Comparison of ENCODE assay signal across 23 cellular contexts in the genomic region with DNA sequence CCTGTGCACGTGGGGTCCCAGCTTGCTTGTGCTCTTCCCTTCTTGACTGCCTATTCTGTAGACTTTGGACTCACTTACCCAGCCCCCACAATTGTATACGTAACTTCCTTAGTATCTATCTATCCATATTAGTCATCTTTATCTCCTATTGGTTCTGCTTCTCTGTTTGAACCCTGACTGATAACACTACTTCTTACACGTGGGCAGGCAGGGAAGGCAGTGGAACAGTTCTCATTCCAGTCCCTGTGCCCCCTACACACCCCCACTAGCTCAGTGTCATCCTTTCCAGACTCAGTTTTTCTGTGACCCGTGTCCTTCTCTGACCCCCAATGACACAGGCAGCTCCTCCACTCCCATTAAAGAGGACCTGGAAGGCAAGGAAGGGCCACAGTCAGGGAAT.
DNase-seq lines count a peak whose midpoint lies in the region; ATAC-seq and TF ChIP-seq lines count a peak whose summit lies in the region.
"Had no signal": no experiment of that assay in that cellular context is flagged by ENCODE, and none has a peak within 500 bp of the region (broad histone marks: within the 10 kb centered on the region; RNA-seq: fewer than 3 reads in every experiment).

No MANE protein-coding gene starts in this region.

- H3K9me2 ChIP-seq in GM23338 (ENCODE audit: insufficient read depth), result peaks cover 5% of the 10 kb centered on the region; the same call in 1 of the 2 replicates

- no peak overlapping the region for H3K27ac Mint-ChIP-seq in activated T-helper 17 cell treated with anti-CD3 and anti-CD28 coated beads, Interleukin-2, amount 50 U/mL, for 72 hours
- no peak overlapping the region for H3K27ac Mint-ChIP-seq in stimulated activated memory B cell treated with anti-CD40 and anti-IgM and Interleukin-4, amounts not matched to agents 10 μg/mL and 1 μg/mL and 100 μg/mL, for 72 hours
- no peak overlapping the region for H3K27ac Mint-ChIP-seq in GM23338
- H3K27ac Mint-ChIP-seq: activated B cell treated with CpG ODN at 0.5 μM for 24 hours, brain had no signal

- H2AFZ ChIP-seq in GM23338, result no peak overlapping the region
- H2AFZ ChIP-seq: parathyroid adenoma had no signal

- H4K20me1 ChIP-seq in GM23338 (replicated peaks; ENCODE audit: insufficient read depth), result no peaks in the 10 kb centered on the region
- H4K20me1 ChIP-seq: BLaER1 treated with 17β-estradiol and CSF1 and Interleukin-3, amounts not matched to agents 10 nM and 100 nM had no signal

- H3K4me3 Mint-ChIP-seq in activated T-helper 17 cell treated with anti-CD3 and anti-CD28 coated beads, Interleukin-2, amount 50 U/mL, for 72 hours, result no peak overlapping the region
- H3K4me3 Mint-ChIP-seq in stimulated activated memory B cell treated with anti-CD40 and anti-IgM and Interleukin-4, amounts not matched to agents 10 μg/mL and 1 μg/mL and 100 μg/mL, for 72 hours, result no peak overlapping the region
- H3K4me3 Mint-ChIP-seq in GM23338, result no peak overlapping the region
- H3K4me3 Mint-ChIP-seq: activated B cell treated with CpG ODN at 0.5 μM for 24 hours, brain, neural crest cell had no signal

- H3K4me3 ChIP-seq in NB4 (ENCODE audit: low read depth, low read length) (no peak overlapping the region), GM23338 (no peak overlapping the region)
- H3K4me3 ChIP-seq: BLaER1 treated with 17β-estradiol and CSF1 and Interleukin-3, amounts not matched to agents 10 nM and 100 nM; lung had no signal

- no peak overlapping the region for H3K4me2 ChIP-seq in GM23338
- H3K4me2 ChIP-seq: BLaER1 treated with 17β-estradiol and CSF1 and Interleukin-3, amounts not matched to agents 10 nM and 100 nM had no signal

- DNase-seq in activated T-cell treated with anti-CD3 and anti-CD28 coated beads for 48 hours (ENCODE audit: low read depth) (peak; percentile 4), NB4 (ENCODE audit: low read depth) (peak; percentile 4), NCI-H524 treated with DMSO at 0.1 percent for 48 hours (lab: John Stamatoyannopoulos, UW) (no peak), GM23338 (ENCODE audit: low spot score) (no peak)
- no peak for DNase-seq in activated T-cell treated with anti-CD3 and anti-CD28 coated beads, Interleukin-2, amount 50 U/mL, for 1 hour
- DNase-seq: activated B cell treated with CpG ODN at 0.5 μM for 24 hours; activated effector memory CD4-positive, alpha-beta T cell treated with anti-CD3 and anti-CD28 coated beads, Interleukin-2, amount 50 U/mL, for 16 hours; H7; head of caudate nucleus; kidney glomerular epithelial cell; NCI-H1092 treated with DMSO at 0.1 percent for 48 hours; NCI-H1930; NCI-H69; right cardiac atrium; stimulated activated CD4-positive, alpha-beta T cell treated with anti-CD3 and anti-CD28 coated beads, Interleukin-12 subunit alpha, Interleukin-12 subunit beta, amount 100 ng/mL, for 4 hours had no signal

- H3K9me3 Mint-ChIP-seq in activated T-helper 17 cell treated with anti-CD3 and anti-CD28 coated beads, Interleukin-2, amount 50 U/mL, for 72 hours, result peaks cover 8% of the 10 kb centered on the region
- H3K9me3 Mint-ChIP-seq in stimulated activated memory B cell treated with anti-CD40 and anti-IgM and Interleukin-4, amounts not matched to agents 10 μg/mL and 1 μg/mL and 100 μg/mL, for 72 hours, result peaks cover 12% of the 10 kb centered on the region
- H3K9me3 Mint-ChIP-seq in GM23338, result peaks cover 20% of the 10 kb centered on the region

- TF ChIP-seq CTCF in NB4 (IDR thresholded peaks at IDR 0.05; ENCODE audit: low read depth, low read length) (no peak), GM23338 (conservative IDR thresholded peaks at IDR 0.05; ENCODE audit: low read depth in 2 of 2) (no peak)

- no peaks in the 10 kb centered on the region for H3K27me3 Mint-ChIP-seq in activated T-helper 17 cell treated with anti-CD3 and anti-CD28 coated beads, Interleukin-2, amount 50 U/mL, for 72 hours
- no peaks in the 10 kb centered on the region for H3K27me3 Mint-ChIP-seq in stimulated activated memory B cell treated with anti-CD40 and anti-IgM and Interleukin-4, amounts not matched to agents 10 μg/mL and 1 μg/mL and 100 μg/mL, for 72 hours
- no peaks in the 10 kb centered on the region for H3K27me3 Mint-ChIP-seq in GM23338 (ENCODE audit: insufficient read depth, low read depth, poor library complexity)
- H3K27me3 Mint-ChIP-seq: activated B cell treated with CpG ODN at 0.5 μM for 24 hours, brain had no signal

- peaks cover 12% of the 10 kb centered on the region for H3K36me3 Mint-ChIP-seq in activated T-helper 17 cell treated with anti-CD3 and anti-CD28 coated beads, Interleukin-2, amount 50 U/mL, for 72 hours (ENCODE audit: low read depth)
- H3K36me3 Mint-ChIP-seq in stimulated activated memory B cell treated with anti-CD40 and anti-IgM and Interleukin-4, amounts not matched to agents 10 μg/mL and 1 μg/mL and 100 μg/mL, for 72 hours, result peaks cover 24% of the 10 kb centered on the region
- peaks cover 17% of the 10 kb centered on the region for H3K36me3 Mint-ChIP-seq in GM23338 (ENCODE audit: low read depth)

- H3K79me2 ChIP-seq in GM23338 (replicated peaks; ENCODE audit: insufficient read depth), result no peaks in the 10 kb centered on the region
- H3K79me2 ChIP-seq: parathyroid adenoma had no signal

- peaks cover 4% of the 10 kb centered on the region for H3K4me1 Mint-ChIP-seq in activated T-helper 17 cell treated with anti-CD3 and anti-CD28 coated beads, Interleukin-2, amount 50 U/mL, for 72 hours
- H3K4me1 Mint-ChIP-seq in stimulated activated memory B cell treated with anti-CD40 and anti-IgM and Interleukin-4, amounts not matched to agents 10 μg/mL and 1 μg/mL and 100 μg/mL, for 72 hours, result no peaks in the 10 kb centered on the region
- no peaks in the 10 kb centered on the region for H3K4me1 Mint-ChIP-seq in GM23338
- H3K4me1 Mint-ChIP-seq: activated B cell treated with CpG ODN at 0.5 μM for 24 hours, brain, neural crest cell had no signal

- ATAC-seq in activated T-helper 17 cell treated with anti-CD3 and anti-CD28 coated beads, Interleukin-2, amount 50 U/mL, for 72 hours (replicated peaks), result peak; percentile 26
- peak; percentile 55 for ATAC-seq in stimulated activated memory B cell treated with anti-CD40 and anti-IgM and Interleukin-4, amounts not matched to agents 10 μg/mL and 1 μg/mL and 100 μg/mL, for 72 hours
- no peak for ATAC-seq in GM23338
- ATAC-seq: right cardiac atrium, SK-N-SH treated with all-trans-retinoic acid at 6 μM for 48 hours had no signal

- H3F3A ChIP-seq in GM23338 (replicated peaks; ENCODE audit: low read depth), result no peaks in the 10 kb centered on the region

- H3K36me3 ChIP-seq in GM23338 (ENCODE audit: insufficient read depth), result 0 out of 2 replicates have a peak, but pooled peaks cover 7% of the 10 kb centered on the region

- H3K27ac ChIP-seq in GM23338 (ENCODE audit: low read depth), result no peak overlapping the region
- H3K27ac ChIP-seq: BLaER1 treated with 17β-estradiol and CSF1 and Interleukin-3, amounts not matched to agents 10 nM and 100 nM; parathyroid adenoma had no signal

- no peaks in the 10 kb centered on the region for H3K4me1 ChIP-seq in GM23338 (ENCODE audit: insufficient read depth)
- H3K4me1 ChIP-seq: parathyroid adenoma had no signal

- no peak for TF ChIP-seq POLR2A in NB4 (IDR thresholded peaks at IDR 0.05; ENCODE audit: extremely low read depth, insufficient read length)

- H3K27me3 ChIP-seq in GM23338 (ENCODE audit: insufficient read depth), result no peaks in the 10 kb centered on the region
- H3K27me3 ChIP-seq: BLaER1 treated with 17β-estradiol and CSF1 and Interleukin-3, amounts not matched to agents 10 nM and 100 nM had no signal

TF ChIP-seq in GM23338, 12 proteins besides CTCF, POLR2A, EP300 and RAD21 (continues in another document):
- TF ChIP-seq STAT1 (IDR thresholded peaks at IDR 0.05; ENCODE audit: unreplicated experiment) (no peak), ZNF331 (CRISPR knock-in tag; IDR thresholded peaks at IDR 0.05; ENCODE audit: low read depth) (no peak), ZNF114 (CRISPR knock-in tag; IDR thresholded peaks at IDR 0.05) (no peak), POLR2AphosphoS5 (IDR thresholded peaks at IDR 0.05; ENCODE audit: low read depth) (no peak)

Comparison
In these comparisons a context has a peak if more than half of its experiments do, and no peak if none do; other contexts are left out.
1. DNase-seq: peak in activated T-cell treated with anti-CD3 and anti-CD28 coated beads for 48 hours (single experiment) and NB4 (single experiment); none in activated T-cell treated with anti-CD3 and anti-CD28 coated beads, Interleukin-2, amount 50 U/mL, for 1 hour (single experiment), NCI-H524 treated with DMSO at 0.1 percent for 48 hours (single experiment) and GM23338 (single experiment).